In the genomic region with DNA sequence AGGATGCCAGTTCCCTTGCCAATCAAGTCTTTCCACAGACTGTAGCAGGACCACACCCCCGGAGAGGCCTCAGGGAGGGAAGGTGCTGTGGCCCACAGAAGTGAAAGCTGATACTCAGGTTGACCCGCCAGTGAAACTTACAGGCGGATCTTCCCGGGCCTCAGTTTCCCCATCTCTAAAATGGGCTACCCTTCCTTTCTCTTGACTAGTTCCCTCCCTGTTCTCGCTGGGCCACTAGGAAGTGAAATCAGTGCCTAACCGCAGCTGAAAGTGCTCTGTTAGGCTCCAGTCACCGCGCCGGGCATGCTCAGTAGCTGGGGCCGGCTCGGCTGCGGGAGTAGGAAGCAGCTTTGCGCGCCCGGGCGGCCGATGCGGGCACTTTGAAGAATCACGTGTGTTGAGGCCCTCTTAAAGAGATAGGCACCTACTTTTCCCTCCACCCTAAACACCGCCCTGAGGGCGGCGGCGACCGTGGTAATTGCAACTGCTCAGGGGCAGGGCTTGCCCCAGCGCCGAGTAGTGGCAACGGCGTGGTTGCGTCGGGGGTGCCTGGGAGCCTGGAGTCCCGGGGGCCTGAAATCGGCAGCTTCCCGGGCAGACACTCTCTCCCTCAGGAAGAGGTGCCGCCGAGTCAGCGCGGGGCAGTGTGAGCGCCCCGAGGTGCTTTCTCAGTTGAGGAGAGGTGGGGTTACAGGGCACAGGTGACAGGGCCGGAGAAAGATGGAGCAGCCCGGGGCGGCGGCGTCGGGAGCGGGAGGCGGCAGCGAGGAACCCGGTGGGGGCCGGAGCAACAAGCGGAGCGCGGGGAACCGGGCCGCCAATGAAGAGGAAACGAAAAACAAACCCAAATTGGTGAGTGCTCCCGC, we compare ENCODE assay signal across 8 cellular contexts. TPM values are rescaled to one million over a fixed set of nuclear protein-coding genes. Genes with fewer than 3 reads are reported as not detected.
DNase-seq lines count a peak whose midpoint lies in the region; ATAC-seq and TF ChIP-seq lines count a peak whose summit lies in the region.

Gene DIAPH2 (plus strand): TSS at position 504 of the 866 bp plus-strand sequence.

- H3K9me3 Mint-ChIP-seq in natural killer cell treated with Interleukin-12 subunit alpha and Interleukin-12 subunit beta and Interleukin-15 and Interleukin-18, amount 100 ng/mL, for 72 hours, result no peaks in the 10 kb centered on the region

- H3K4me3 ChIP-seq in PC-3 (ENCODE audit: low read length), result peak within 1 kb of the TSS; percentile 95

- H3K27me3 Mint-ChIP-seq in natural killer cell treated with Interleukin-12 subunit alpha and Interleukin-12 subunit beta and Interleukin-15 and Interleukin-18, amount 100 ng/mL, for 72 hours, result no peaks in the 10 kb centered on the region

- TF ChIP-seq CTCF in PC-3 (conservative IDR thresholded peaks at IDR 0.05; ENCODE audit: low read depth, low read length), result 0 out of 2 replicates have a peak, but pooled peaks have one; percentile 8

- CTCF ChIA-PET in PC-3 (lab: Charles Lee), result no interaction called here

- H3K36me3 Mint-ChIP-seq in natural killer cell treated with Interleukin-12 subunit alpha and Interleukin-12 subunit beta and Interleukin-15 and Interleukin-18, amount 100 ng/mL, for 72 hours, result peaks cover 4% of the 10 kb centered on the region

- no peaks in the 10 kb centered on the region for H3K9me3 ChIP-seq in PC-3 (ENCODE audit: low read length)

- peaks cover 23 to 24% of the 10 kb centered on the region in 2 donors for H3K4me1 Mint-ChIP-seq in natural killer cell treated with Interleukin-12 subunit alpha and Interleukin-12 subunit beta and Interleukin-15 and Interleukin-18, amount 100 ng/mL, for 72 hours (ENCODE audit: low read depth in 2 of 2)

- no peaks in the 10 kb centered on the region for H4K20me1 ChIP-seq in PC-3 (ENCODE audit: low read length)

- no peaks in the 10 kb centered on the region for H3K36me3 ChIP-seq in PC-3 (ENCODE audit: low read depth, low read length)

- peak within 1 kb of the TSS; percentile 86 for H3K27ac ChIP-seq in PC-3 (ENCODE audit: low read length)

- peaks cover 45% of the 10 kb centered on the region for H3K79me2 ChIP-seq in PC-3 (ENCODE audit: low read length)

- H3K27me3 ChIP-seq in PC-3 (ENCODE audit: low read length), result no peaks in the 10 kb centered on the region

- intact Hi-C loops in PC-3 (cut with micrococcal nuclease), result loop anchor here (2.0 to 10.0 kb wide), 4 partner anchors 38 to 312 kb away; no protein-coding TSS in a partner anchor

- peak within 1 kb of the TSS; percentile 84 for H3K4me2 ChIP-seq in PC-3 (ENCODE audit: low read length)

- ATAC-seq in GM19035 (IDR thresholded peaks at IDR 0.05; ENCODE audit: unreplicated experiment) (peak; percentile 83), HG03342 (IDR thresholded peaks at IDR 0.05; ENCODE audit: unreplicated experiment) (peak; percentile 83), PC-3 (peak; percentile 86)
- peak; percentile 86 to 90 for ATAC-seq in natural killer cell treated with Interleukin-12 subunit alpha and Interleukin-12 subunit beta and Interleukin-15 and Interleukin-18, amount 100 ng/mL, for 72 hours

- DNase-seq in AML-193 (lab: John Stamatoyannopoulos, UW) (peak; percentile 62 to 78), PC-3 (peak; percentile 86), fibroblast of peridontal ligament (ENCODE audit: extremely low read depth) (peak; percentile 72)
- peak; percentile 41 to 57 for DNase-seq in activated T-helper 1 cell treated with anti-CD3 and anti-CD28 coated beads, Interleukin-2, amount 50 U/mL, for 16 hours (ENCODE audit: low read depth in 1 of 2, low spot score in 1 of 2)
- DNase-seq in natural killer cell treated with Interleukin-12 subunit alpha and Interleukin-12 subunit beta and Interleukin-15 and Interleukin-18, amount 100 ng/mL, for 72 hours (ENCODE audit: low spot score), result peak; percentile 80
- DNase-seq in stimulated activated naive CD4-positive, alpha-beta T cell (lab: John Stamatoyannopoulos, UW), result peak; percentile 47 to 68 (median 53)

- no peaks in the 10 kb centered on the region for H3K9me2 ChIP-seq in PC-3 (replicated peaks; ENCODE audit: low read length)

- peak within 1 kb of the TSS; percentile 95 for H3K9ac ChIP-seq in PC-3 (ENCODE audit: low read length)

- POLR2A ChIA-PET in PC-3 (lab: Charles Lee; ENCODE audit: unreplicated experiment), result interaction anchor here (0.5 to 0.6 kb wide), 2 partner anchors 160 to 176 kb away, joined by 4 to 11 read pairs; no protein-coding TSS in a partner anchor

- BruUV-seq in PC-3 (replicated peaks; lab: Mats Ljungman, UMichigan), result TSS peak; percentile 15

- H3K4me3 Mint-ChIP-seq in natural killer cell treated with Interleukin-12 subunit alpha and Interleukin-12 subunit beta and Interleukin-15 and Interleukin-18, amount 100 ng/mL, for 72 hours, result peak within 1 kb of the TSS; percentile 98

- no peaks in the 10 kb centered on the region for H3F3A ChIP-seq in PC-3 (ENCODE audit: low read length, unreplicated experiment)

- H3K27ac Mint-ChIP-seq in natural killer cell treated with Interleukin-12 subunit alpha and Interleukin-12 subunit beta and Interleukin-15 and Interleukin-18, amount 100 ng/mL, for 72 hours, result peak within 1 kb of the TSS; percentile 97 to 99

- peaks cover 13% of the 10 kb centered on the region for H3K4me1 ChIP-seq in PC-3 (ENCODE audit: insufficient read depth, low read length)

- H2AFZ ChIP-seq in PC-3 (ENCODE audit: low read length), result peak within 1 kb of the TSS; percentile 84

RNA-seq across cellular contexts. Expression of gene DIAPH2, which starts in this region (rescaled TPM):
- total RNA-seq in PC-3 (2014; rRNA removed), result 15.1 and 19.6 TPM in 2 replicates
- 10 to 100 TPM; 29.7 to 31.7 TPM for total RNA-seq in natural killer cell treated with Interleukin-12 subunit alpha and Interleukin-12 subunit beta and Interleukin-15 and Interleukin-18, amount 100 ng/mL, for 72 hours

Comparison
In these comparisons a context has a peak if more than half of its experiments do, and no peak if none do; other contexts are left out.
1. Peak in every context shown above with its lines: DNase-seq, ATAC-seq, H3K4me3 ChIP-seq and H3K27ac ChIP-seq.